Comparison of ENCODE assay signal across 1 cellular context in the genomic region with DNA sequence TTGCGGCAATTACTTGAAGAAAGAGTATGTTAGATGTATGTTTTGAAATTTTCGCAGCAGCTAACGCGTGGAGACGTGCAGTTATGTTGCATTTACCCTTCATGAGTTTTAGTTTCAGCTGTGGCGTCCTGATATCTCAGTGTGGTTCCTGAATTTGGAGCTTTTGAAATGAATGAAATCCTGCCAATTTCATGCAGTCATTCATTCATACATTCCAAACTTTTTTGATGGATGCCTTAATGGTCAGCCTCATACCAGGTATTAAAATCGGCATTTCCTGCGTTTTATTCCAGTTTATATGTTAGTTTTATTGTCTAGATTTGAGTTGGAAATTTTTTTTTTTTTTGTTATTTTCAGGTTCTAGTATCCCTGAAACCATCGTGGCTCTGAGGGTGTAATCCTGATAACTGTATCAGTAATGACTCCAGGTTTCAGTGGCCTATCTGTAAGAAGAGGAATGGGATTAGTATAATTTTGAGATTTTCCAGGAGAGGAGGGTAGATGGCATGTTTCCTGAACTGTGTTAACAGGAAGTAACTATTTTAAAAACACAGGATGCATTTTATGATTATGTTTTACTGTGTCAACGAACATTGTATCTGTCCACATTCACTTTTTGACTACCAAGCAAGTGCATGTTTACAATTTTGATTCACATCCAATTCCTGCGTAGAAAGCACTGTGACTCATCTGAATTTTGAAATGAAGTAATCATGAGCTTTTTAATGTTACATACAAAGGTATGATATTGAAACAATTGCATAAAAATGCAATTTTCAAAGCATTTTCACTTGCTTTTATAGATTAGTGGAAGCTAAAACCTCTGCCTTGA.
TF ChIP-seq lines count a peak whose summit lies in the region.

No MANE protein-coding gene starts in this region.

TF ChIP-seq in GM12878, 131 proteins besides CTCF, POLR2A, EP300 and RAD21 (continued from another document):
- TF ChIP-seq, protein P1, sequence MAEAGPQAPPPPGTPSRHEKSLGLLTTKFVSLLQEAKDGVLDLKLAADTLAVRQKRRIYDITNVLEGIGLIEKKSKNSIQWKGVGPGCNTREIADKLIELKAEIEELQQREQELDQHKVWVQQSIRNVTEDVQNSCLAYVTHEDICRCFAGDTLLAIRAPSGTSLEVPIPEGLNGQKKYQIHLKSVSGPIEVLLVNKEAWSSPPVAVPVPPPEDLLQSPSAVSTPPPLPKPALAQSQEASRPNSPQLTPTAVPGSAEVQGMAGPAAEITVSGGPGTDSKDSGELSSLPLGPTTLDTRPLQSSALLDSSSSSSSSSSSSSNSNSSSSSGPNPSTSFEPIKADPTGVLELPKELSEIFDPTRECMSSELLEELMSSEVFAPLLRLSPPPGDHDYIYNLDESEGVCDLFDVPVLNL (IDR thresholded peaks at IDR 0.05; ENCODE audit: low read depth, low read length) = no peak
- TF ChIP-seq EED (IDR thresholded peaks at IDR 0.05; ENCODE audit: low read depth) (no peak), FOS (IDR thresholded peaks at IDR 0.05; ENCODE audit: borderline replicate concordance, extremely low read depth, insufficient read length) (no peak)
